ENCODE assay signal across 1 cellular context in genomic region chr2:181891966-181892794, GRCh38.
TF ChIP-seq lines count a peak whose summit lies in the region.

No MANE protein-coding gene starts in this region.

TF ChIP-seq in K562, 482 proteins besides CTCF, POLR2A, EP300 and RAD21 (continued from another document and continues in another):
- peak; percentile 53; the same call in 1 of the 2 replicates for TF ChIP-seq VEZF1 (CRISPR knock-in tag; IDR thresholded peaks at IDR 0.05)
- no peak for TF ChIP-seq ZBTB34 (CRISPR knock-in tag; IDR thresholded peaks at IDR 0.05)
- peak in 1 of 2 experiments; percentile 73; a peak in 1 of 4 replicates for TF ChIP-seq TEAD1 (CRISPR knock-in tag; IDR thresholded peaks at IDR 0.05)
- peak; percentile 81 for TF ChIP-seq ETV5 (CRISPR knock-in tag; IDR thresholded peaks at IDR 0.05; ENCODE audit: low read depth)
- TF ChIP-seq PKNOX1 (IDR thresholded peaks at IDR 0.05), result peak; percentile 10; the same call in 1 of the 2 replicates
- TF ChIP-seq RCOR1 (IDR thresholded peaks at IDR 0.05; ENCODE audit: borderline replicate concordance in 1 of 2, low read depth in 2 of 2, low read length in 2 of 2), result no peak
- no peak for TF ChIP-seq ZNF75A (CRISPR knock-in tag; IDR thresholded peaks at IDR 0.05)
- 0 out of 2 replicates have a peak, but pooled peaks have one; percentile 20 for TF ChIP-seq MIER1 (IDR thresholded peaks at IDR 0.05; ENCODE audit: low read depth)
- TF ChIP-seq ZNF707 (CRISPR knock-in tag; conservative IDR thresholded peaks at IDR 0.05), result no peak
- peak; percentile 78 for TF ChIP-seq BHLHE40 (IDR thresholded peaks at IDR 0.05; ENCODE audit: low read length)
- no peak for TF ChIP-seq PURB (CRISPR knock-in tag; IDR thresholded peaks at IDR 0.05; ENCODE audit: low read depth)
- TF ChIP-seq KAT7 (CRISPR knock-in tag; IDR thresholded peaks at IDR 0.05; ENCODE audit: borderline replicate concordance), result peak; percentile 38; the same call in 1 of the 2 replicates
- no peak for TF ChIP-seq SETDB1 (IDR thresholded peaks at IDR 0.05; ENCODE audit: low read length)
- no peak for TF ChIP-seq RUNX1 (IDR thresholded peaks at IDR 0.05; ENCODE audit: low read depth)
- peak; percentile 88; the same call in 1 of the 2 replicates for TF ChIP-seq ZBED1 (IDR thresholded peaks at IDR 0.05)
- no peak for TF ChIP-seq RERE (CRISPR knock-in tag; IDR thresholded peaks at IDR 0.05; ENCODE audit: borderline replicate concordance)
- no peak for TF ChIP-seq STAT5B (CRISPR knock-in tag; IDR thresholded peaks at IDR 0.05)
- no peak for TF ChIP-seq ELF1 (tag; IDR thresholded peaks at IDR 0.05)
- no peak for TF ChIP-seq FOXA1 (IDR thresholded peaks at IDR 0.05; ENCODE audit: borderline replicate concordance)
- no peak for TF ChIP-seq ATF4 (CRISPR knock-in tag; IDR thresholded peaks at IDR 0.05)
- TF ChIP-seq CTCFL (IDR thresholded peaks at IDR 0.05; ENCODE audit: borderline replicate concordance, insufficient read depth, low read depth, low read length, poor library complexity, severe bottlenecking), result peak; percentile 18
- TF ChIP-seq RBM15 (IDR thresholded peaks at IDR 0.05; ENCODE audit: insufficient read depth, low read length), result no peak
- TF ChIP-seq MEIS2 (IDR thresholded peaks at IDR 0.05; ENCODE audit: partially characterized antibody), result no peak
- TF ChIP-seq ZC3H4 (CRISPR knock-in tag; IDR thresholded peaks at IDR 0.05; ENCODE audit: borderline replicate concordance), result no peak
- no peak; the same call in 1 of the 2 replicates for TF ChIP-seq SPI1 (IDR thresholded peaks at IDR 0.05; ENCODE audit: borderline replicate concordance, low read depth, low read length)
- TF ChIP-seq ZFPM2 (CRISPR knock-in tag; IDR thresholded peaks at IDR 0.05), result no peak
- peak; percentile 46; the same call in 1 of the 2 replicates for TF ChIP-seq ZBTB9 (CRISPR knock-in tag; IDR thresholded peaks at IDR 0.05)
- no peak for TF ChIP-seq FOXO4 (CRISPR knock-in tag; IDR thresholded peaks at IDR 0.05)
- peak; percentile 18; the same call in 1 of the 2 replicates for TF ChIP-seq LEF1 (IDR thresholded peaks at IDR 0.05)
- no peak for TF ChIP-seq KLF1 (tag; IDR thresholded peaks at IDR 0.05)
- TF ChIP-seq NONO (IDR thresholded peaks at IDR 0.05; ENCODE audit: low read depth in 2 of 2, low read length in 1 of 2), result peak in 1 of 2 experiments; percentile 44; a peak in 1 of 4 replicates
- no peak; the same call in 1 of the 2 replicates for TF ChIP-seq ELF2 (CRISPR knock-in tag; IDR thresholded peaks at IDR 0.05)
- no peak for TF ChIP-seq ZKSCAN3 (CRISPR knock-in tag; IDR thresholded peaks at IDR 0.05)
- no peak for TF ChIP-seq POLR2AphosphoS2 (IDR thresholded peaks at IDR 0.05; ENCODE audit: low read length)
- TF ChIP-seq USF2 (CRISPR knock-in tag; IDR thresholded peaks at IDR 0.05), result no peak
- no peak for TF ChIP-seq ESRRA (IDR thresholded peaks at IDR 0.05; ENCODE audit: borderline replicate concordance, low read depth)
- TF ChIP-seq PATZ1 (CRISPR knock-in tag; IDR thresholded peaks at IDR 0.05; ENCODE audit: borderline replicate concordance), result 0 out of 2 replicates have a peak, but pooled peaks have one; percentile 16
- TF ChIP-seq MCM2 (IDR thresholded peaks at IDR 0.05; ENCODE audit: low read depth), result no peak
- no peak for TF ChIP-seq THRA (IDR thresholded peaks at IDR 0.05)
- TF ChIP-seq SRSF3 (IDR thresholded peaks at IDR 0.05; ENCODE audit: insufficient read depth, low read length), result no peak
- no peak for TF ChIP-seq FOXM1 (IDR thresholded peaks at IDR 0.05; ENCODE audit: low read depth)
- 0 out of 2 replicates have a peak, but pooled peaks have one; percentile 35 for TF ChIP-seq FOXM1 (CRISPR knock-in tag; IDR thresholded peaks at IDR 0.05; ENCODE audit: low read depth)
- no peak for TF ChIP-seq ERF (CRISPR knock-in tag; IDR thresholded peaks at IDR 0.05)
- TF ChIP-seq SRF (CRISPR knock-in tag; IDR thresholded peaks at IDR 0.05), result no peak
- no peak for TF ChIP-seq IFI16 (CRISPR knock-in tag; IDR thresholded peaks at IDR 0.05)
